1 cellular context compared by ENCODE assay signal in the genomic region with DNA sequence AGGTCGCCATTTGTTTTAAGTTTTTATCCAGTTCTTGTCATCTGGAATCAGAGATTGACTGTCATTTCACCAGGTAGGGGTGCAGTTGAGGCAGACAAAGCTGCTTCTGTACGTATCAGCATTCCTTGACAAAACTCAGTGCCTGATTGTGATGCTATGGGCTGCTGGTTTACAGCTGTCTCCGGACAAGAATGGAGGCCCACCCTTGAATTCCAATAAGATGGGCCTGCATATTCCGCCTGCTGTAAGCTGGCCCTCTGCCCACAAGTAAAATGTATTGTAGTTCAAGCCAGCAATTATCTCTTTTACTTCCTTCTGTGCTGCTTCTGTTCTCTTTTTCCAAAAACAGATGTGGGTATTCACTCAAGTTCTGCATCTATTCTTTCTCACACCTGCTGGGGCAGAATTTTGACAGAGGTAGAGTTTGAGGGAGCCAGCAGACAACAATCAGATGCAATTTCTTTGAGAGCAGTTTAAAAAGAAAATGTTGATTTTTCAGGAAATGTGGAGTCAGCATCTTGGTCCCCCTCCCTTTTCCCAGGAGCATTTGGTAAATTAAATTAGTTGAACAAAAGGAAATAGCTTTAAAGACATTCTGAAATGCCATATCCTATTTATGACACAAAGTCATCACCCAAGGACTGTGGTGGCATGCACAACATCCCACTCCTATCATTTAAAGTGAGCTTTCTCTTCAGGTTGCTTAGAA.
A peak's percentile ranks its signal among the peaks of the same experiment; 100 is the strongest.
TF ChIP-seq lines count a peak whose summit lies in the region.

No MANE protein-coding gene starts in this region.

TF ChIP-seq in IMR-90, 13 proteins besides CTCF, POLR2A, EP300 and RAD21:
- TF ChIP-seq, protein P1, sequence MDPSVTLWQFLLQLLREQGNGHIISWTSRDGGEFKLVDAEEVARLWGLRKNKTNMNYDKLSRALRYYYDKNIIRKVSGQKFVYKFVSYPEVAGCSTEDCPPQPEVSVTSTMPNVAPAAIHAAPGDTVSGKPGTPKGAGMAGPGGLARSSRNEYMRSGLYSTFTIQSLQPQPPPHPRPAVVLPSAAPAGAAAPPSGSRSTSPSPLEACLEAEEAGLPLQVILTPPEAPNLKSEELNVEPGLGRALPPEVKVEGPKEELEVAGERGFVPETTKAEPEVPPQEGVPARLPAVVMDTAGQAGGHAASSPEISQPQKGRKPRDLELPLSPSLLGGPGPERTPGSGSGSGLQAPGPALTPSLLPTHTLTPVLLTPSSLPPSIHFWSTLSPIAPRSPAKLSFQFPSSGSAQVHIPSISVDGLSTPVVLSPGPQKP (IDR thresholded peaks at IDR 0.05; ENCODE audit: borderline replicate concordance, low read depth, low read length): no peak
- TF ChIP-seq MAFK (IDR thresholded peaks at IDR 0.05; ENCODE audit: low read depth, low read length): peak; percentile 43; the same call in 1 of the 2 replicates
